ENCODE assay signal across 9 cellular contexts in the genomic region with DNA sequence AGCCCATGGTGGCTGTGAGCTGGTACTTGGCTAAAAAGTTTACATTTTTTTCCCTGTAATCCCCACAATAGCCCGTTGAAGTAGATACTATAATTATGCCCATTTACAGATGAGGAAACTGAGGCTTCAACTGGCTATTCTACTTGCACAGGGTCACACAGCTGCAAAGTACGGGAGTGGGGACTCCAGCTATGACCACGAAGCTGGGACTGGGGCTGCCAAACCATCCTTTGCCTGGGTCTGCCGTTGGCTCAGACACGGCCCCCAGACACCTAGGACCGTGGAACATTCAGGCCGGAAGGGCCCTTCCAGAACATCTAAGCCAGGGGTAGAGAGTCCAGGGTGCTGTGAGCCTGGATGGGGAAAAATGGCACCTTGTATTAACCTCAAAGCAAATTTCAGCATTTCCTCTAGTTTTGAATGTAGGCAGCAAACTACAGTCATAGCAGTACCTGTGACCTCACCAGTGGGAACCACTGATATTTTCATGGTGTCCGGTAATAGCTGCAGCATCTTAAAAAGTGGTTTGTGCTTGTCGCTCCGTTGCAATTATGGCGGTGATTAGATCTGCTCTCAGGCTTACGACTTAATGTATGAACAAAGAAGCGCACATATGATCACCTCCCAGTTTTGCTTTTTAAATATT. TPM values are rescaled to one million over a fixed set of nuclear protein-coding genes. Genes with fewer than 3 reads are reported as not detected.
DNase-seq lines count a peak whose midpoint lies in the region; ATAC-seq, FAIRE-seq and TF ChIP-seq lines count a peak whose summit lies in the region.
"Had no signal": no experiment of that assay in that cellular context is flagged by ENCODE, and none has a peak within 500 bp of the region (broad histone marks: within the 10 kb centered on the region; RNA-seq: fewer than 3 reads in every experiment).

No MANE protein-coding gene starts in this region.

- no peak overlapping the region for H3K9ac ChIP-seq in neural progenitor cell

- H3K9me3 ChIP-seq in WERI-Rb-1 (ENCODE audit: severe bottlenecking) (no peaks in the 10 kb centered on the region), neural progenitor cell (ENCODE audit: low read depth) (no peaks in the 10 kb centered on the region)
- H3K9me3 ChIP-seq: Caco-2 had no signal

- H3K27me3 ChIP-seq in WERI-Rb-1 (ENCODE audit: insufficient read depth, low read depth, severe bottlenecking) (no peaks in the 10 kb centered on the region), neural progenitor cell (peaks cover 99% of the 10 kb centered on the region)

- peak; percentile 55 for ATAC-seq in GM19035 (IDR thresholded peaks at IDR 0.05; ENCODE audit: unreplicated experiment)
- ATAC-seq in HG02852 (IDR thresholded peaks at IDR 0.05; ENCODE audit: unreplicated experiment) = peak; percentile 64

- H3K4me2 ChIP-seq in neural progenitor cell = no peak overlapping the region

- TF ChIP-seq CTCF in WERI-Rb-1 (IDR thresholded peaks at IDR 0.05; ENCODE audit: low read depth, low read length) = no peak
- TF ChIP-seq CTCF in neural progenitor cell (IDR thresholded peaks at IDR 0.05) = no peak

- peaks cover 7% of the 10 kb centered on the region for H3F3A ChIP-seq in neural progenitor cell (ENCODE audit: low read depth)

- no peaks in the 10 kb centered on the region for H3K36me3 Mint-ChIP-seq in neural progenitor cell

- peak; percentile 99 for FAIRE-seq in GM12892 (lab: Jason Lieb, UNC)

- H3K9me3 Mint-ChIP-seq in neural progenitor cell = no peaks in the 10 kb centered on the region

- H3K4me1 ChIP-seq in neural progenitor cell = peaks cover 6% of the 10 kb centered on the region

- H3K27ac ChIP-seq in WERI-Rb-1 (peak overlapping the region; percentile 44), neural progenitor cell (no peak overlapping the region)

- DNase-seq in GM12892 (ENCODE audit: insufficient read length) (peak; percentile 62), WERI-Rb-1 (no peak), NOMO-1 treated with DMSO at 0.1 percent for 48 hours (lab: John Stamatoyannopoulos, UW; ENCODE audit: unreplicated experiment) (no peak), neural progenitor cell (ENCODE audit: low spot score) (no peak), mucosa of gallbladder (ENCODE audit: low spot score) (no peak), GF-D8 (lab: John Stamatoyannopoulos, UW) (no peak)
- DNase-seq: Caco-2 had no signal

- peaks cover 16% of the 10 kb centered on the region for H4K20me1 ChIP-seq in neural progenitor cell (ENCODE audit: low read depth)

- no peak overlapping the region for H3K4me3 Mint-ChIP-seq in neural progenitor cell

- TF ChIP-seq POLR2A in GM12892 (IDR thresholded peaks at IDR 0.05; ENCODE audit: low read depth, low read length) = peak; percentile 31

- peaks cover 42% of the 10 kb centered on the region for H3K27me3 Mint-ChIP-seq in neural progenitor cell (ENCODE audit: insufficient read depth, low read depth)

- H3K79me2 ChIP-seq in neural progenitor cell (ENCODE audit: low read depth) = no peaks in the 10 kb centered on the region

- H3K27ac Mint-ChIP-seq in neural progenitor cell = no peak overlapping the region

- peaks cover 7% of the 10 kb centered on the region for H3K4me1 Mint-ChIP-seq in neural progenitor cell

- H3K36me3 ChIP-seq in WERI-Rb-1 (peaks cover 30% of the 10 kb centered on the region), neural progenitor cell (no peaks in the 10 kb centered on the region)

- H3K4me3 ChIP-seq in WERI-Rb-1 (ENCODE audit: low read depth, low read length) = no peak overlapping the region
- H3K4me3 ChIP-seq in neural progenitor cell = no peak overlapping the region

- no peak overlapping the region for H2AFZ ChIP-seq in neural progenitor cell (replicated peaks)

RNA-seq across cellular contexts. Expression of a gene that starts 4.3 kb away (rescaled TPM):
- polyA plus RNA-seq in GM12892 (2012; ENCODE audit: missing spikeins) = 5.7 TPM
- total RNA-seq in neural progenitor cell (ENCODE audit: low replicate concordance) (0.31 TPM in 1 of 2 replicates, not detected in the other), mucosa of gallbladder (0.17 TPM)

RNA-seq across cellular contexts. Expression of a gene that starts 6.7 kb away (rescaled TPM):
- 18.5 TPM for polyA plus RNA-seq in GM12892 (2012; ENCODE audit: missing spikeins)
- total RNA-seq in neural progenitor cell (ENCODE audit: low replicate concordance) (12.0 and 18.8 TPM in 2 replicates), mucosa of gallbladder (21.6 TPM)

RNA-seq across cellular contexts. Expression of a gene that starts 31.8 kb away (rescaled TPM):
- 11.4 TPM for polyA plus RNA-seq in GM12892 (2012; ENCODE audit: missing spikeins)
- total RNA-seq in neural progenitor cell (ENCODE audit: low replicate concordance) (10.6 and 11.5 TPM in 2 replicates), mucosa of gallbladder (96.5 TPM)

RNA-seq across cellular contexts. Expression of a gene that starts 45.3 kb away (rescaled TPM):
- polyA plus RNA-seq in GM12892 (2012; ENCODE audit: missing spikeins) = 0.19 TPM
- 1.7 and 25.6 TPM in 2 replicates for total RNA-seq in neural progenitor cell (ENCODE audit: low replicate concordance)
- total RNA-seq in mucosa of gallbladder = 43.4 TPM
